14 cellular contexts compared by ENCODE assay signal in the genomic region with DNA sequence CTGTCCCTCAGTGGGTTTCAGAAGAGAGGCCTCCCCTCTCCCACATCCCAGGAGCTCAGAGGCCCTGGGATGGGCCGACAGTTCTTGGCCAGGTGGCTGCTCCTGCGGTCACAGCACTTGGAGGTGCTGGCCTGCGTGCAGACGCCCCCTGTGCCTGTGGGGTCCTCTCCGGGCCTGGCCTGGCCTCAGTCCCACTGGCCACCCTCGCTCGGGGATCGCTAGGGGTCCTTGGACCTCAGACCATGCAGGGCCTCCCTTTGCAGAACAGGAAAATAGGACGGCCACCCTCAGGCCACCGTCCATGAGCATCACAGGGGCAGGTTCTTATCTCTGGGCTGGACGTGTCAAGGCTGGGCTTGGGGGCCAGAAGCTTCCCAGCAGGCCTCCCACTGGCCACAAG. TPM values are rescaled to one million over a fixed set of nuclear protein-coding genes. Genes with fewer than 3 reads are reported as not detected.
DNase-seq lines count a peak whose midpoint lies in the region; ATAC-seq and TF ChIP-seq lines count a peak whose summit lies in the region.
"Had no signal": no experiment of that assay in that cellular context is flagged by ENCODE, and none has a peak within 500 bp of the region (broad histone marks: within the 10 kb centered on the region; RNA-seq: fewer than 3 reads in every experiment).

No MANE protein-coding gene starts in this region.

- TF ChIP-seq EP300 in gastroesophageal sphincter (IDR thresholded peaks at IDR 0.05) (no peak), sigmoid colon (IDR thresholded peaks at IDR 0.05) (no peak)

- intact Hi-C loops in left ventricle myocardium inferior (cut with micrococcal nuclease) (no loop called here), Right ventricle myocardium superior (cut with DNase I) (no loop called here), sigmoid colon (cut with DNase I) (no loop called here), vagina (cut with DNase I) (no loop called here)

- H3K4me3 ChIP-seq in left ventricle myocardium inferior (peak overlapping the region; percentile 59), gastroesophageal sphincter (peak overlapping the region in 1 of 2 donors; percentile 48), sigmoid colon (peak overlapping the region in 1 of 4 donors; percentile 52), vagina (no peak overlapping the region)
- H3K4me3 ChIP-seq: BLaER1, gastrocnemius medialis, K562 had no signal

- WGBS in gastroesophageal sphincter (ENCODE audit: low coverage in 1 of 2), 2 donors = 90% methylated on average over 2 of the region's 11 CpGs; no CpG with 5 or more reads in 1 of the 2 donors
- 57 to 76% methylated on average over 11 of the region's 11 CpGs for whole genome bisulfite sequencing in sigmoid colon, 2 donors

- H3K27me3 ChIP-seq in left ventricle myocardium inferior (ENCODE audit: low read depth) (no peaks in the 10 kb centered on the region), gastroesophageal sphincter (peaks cover 6% of the 10 kb centered on the region), sigmoid colon (no peaks in the 10 kb centered on the region), vagina (no peaks in the 10 kb centered on the region)

- H3K36me3 ChIP-seq in left ventricle myocardium inferior = no peaks in the 10 kb centered on the region
- H3K36me3 ChIP-seq in gastroesophageal sphincter = no peaks in the 10 kb centered on the region
- H3K36me3 ChIP-seq in sigmoid colon = no peaks in the 10 kb centered on the region
- H3K36me3 ChIP-seq in vagina = no peaks in the 10 kb centered on the region
- H3K36me3 ChIP-seq: BLaER1, gastrocnemius medialis had no signal

- no peaks in the 10 kb centered on the region for H3K9me3 ChIP-seq in left ventricle myocardium inferior (replicated peaks)
- no peaks in the 10 kb centered on the region for H3K9me3 ChIP-seq in gastroesophageal sphincter
- no peaks in the 10 kb centered on the region for H3K9me3 ChIP-seq in sigmoid colon
- H3K9me3 ChIP-seq in vagina = no peaks in the 10 kb centered on the region
- H3K9me3 ChIP-seq: gastrocnemius medialis had no signal

- peaks cover 25% of the 10 kb centered on the region for H3K4me1 ChIP-seq in left ventricle myocardium inferior
- H3K4me1 ChIP-seq in gastroesophageal sphincter = peaks cover 0 to 36% (median 23%) of the 10 kb centered on the region in 3 donors
- H3K4me1 ChIP-seq in sigmoid colon = peaks cover 0 to 22% (median 18%) of the 10 kb centered on the region in 4 donors
- peaks cover 44% of the 10 kb centered on the region for H3K4me1 ChIP-seq in vagina
- H3K4me1 ChIP-seq: gastrocnemius medialis had no signal

- H3K27ac ChIP-seq in left ventricle myocardium inferior (replicated peaks) (peak overlapping the region; percentile 60), gastroesophageal sphincter (peak overlapping the region in 3 of 4 donors; percentile 79 to 81 (median 80)), sigmoid colon (peak overlapping the region; percentile 67 to 87 (median 73)), vagina (peak overlapping the region; percentile 82)
- H3K27ac ChIP-seq: BLaER1, gastrocnemius medialis had no signal

- TF ChIP-seq CTCF in left ventricle myocardium inferior (IDR thresholded peaks at IDR 0.05; ENCODE audit: borderline replicate concordance) (no peak), gastroesophageal sphincter (IDR thresholded peaks at IDR 0.05) (no peak), sigmoid colon (IDR thresholded peaks at IDR 0.05) (no peak), vagina (IDR thresholded peaks at IDR 0.05) (no peak), GM20000 (IDR thresholded peaks at IDR 0.05; ENCODE audit: extremely low read depth, missing control alignments) (no peak)

- TF ChIP-seq POLR2A in gastroesophageal sphincter (IDR thresholded peaks at IDR 0.05) = no peak
- no peak for TF ChIP-seq POLR2A in sigmoid colon (IDR thresholded peaks at IDR 0.05)
- no peak for TF ChIP-seq POLR2A in vagina (IDR thresholded peaks at IDR 0.05)

- DNase-seq in left ventricle myocardium inferior = no peak
- DNase-seq in Right ventricle myocardium superior = no peak
- DNase-seq in sigmoid colon = no peak
- no peak for DNase-seq in vagina (ENCODE audit: extremely low spot score in 2 of 2)
- no peak for DNase-seq in GM20000 (ENCODE audit: low spot score)
- DNase-seq in SHP77 (lab: John Stamatoyannopoulos, UW) = no peak
- DNase-seq: H7; stimulated activated CD4-positive, alpha-beta T cell treated with anti-CD3 and anti-CD28 coated beads, Interleukin-15, amount 100 ng/mL, for 24 hours had no signal

- no peak for ATAC-seq in Right ventricle myocardium superior (ENCODE audit: poor library complexity)
- ATAC-seq in gastroesophageal sphincter = no peak
- ATAC-seq in GM18858 (IDR thresholded peaks at IDR 0.05; ENCODE audit: unreplicated experiment) = no peak
- ATAC-seq: K562; stimulated activated memory B cell treated with anti-CD40 and anti-IgM and Interleukin-4, amounts not matched to agents 10 μg/mL and 1 μg/mL and 100 μg/mL, for 72 hours had no signal

RNA-seq across cellular contexts. Expression of a gene that starts 30.0 kb away (rescaled TPM):
- total RNA-seq in left ventricle myocardium inferior (75.2 TPM), Right ventricle myocardium superior (70.3 TPM), gastroesophageal sphincter (10 to 100 TPM; 41.1 to 82.6 (median 66.3) TPM), sigmoid colon (10 to 100 TPM; 26.8 to 53.6 (median 29.8) TPM), vagina (156 TPM)
- polyA plus RNA-seq in sigmoid colon = 100 to 1,000 TPM in 1 of 3 donors, 10 to 100 TPM in 2; 93.1 to 116 (median 99.6) TPM
